In genomic region chr13:39036212-39036611, GRCh38 we compare ENCODE assay signal across 7 cellular contexts. TPM values are rescaled to one million over a fixed set of nuclear protein-coding genes. Genes with fewer than 3 reads are reported as not detected.
A peak's percentile ranks its signal among the peaks of the same experiment; 100 is the strongest.
DNase-seq lines count a peak whose midpoint lies in the region; ATAC-seq, FAIRE-seq and TF ChIP-seq lines count a peak whose summit lies in the region.

No MANE protein-coding gene starts in this region.

- no peaks in the 10 kb centered on the region for H3K36me3 ChIP-seq in breast epithelium
- H3K36me3 ChIP-seq in mesodermal cell (ENCODE audit: control insufficient read depth, insufficient read depth, low read length): peaks cover 16% of the 10 kb centered on the region

- intact Hi-C loops in breast epithelium (cut with DNase I; ENCODE audit: low total_unique reads): no loop called here

- H3K4me1 ChIP-seq in breast epithelium: peaks cover 0 to 15% of the 10 kb centered on the region in 2 donors
- H3K4me1 ChIP-seq in mesodermal cell (ENCODE audit: control insufficient read depth, insufficient read depth, low read length, poor library complexity, severe bottlenecking): peaks cover 12% of the 10 kb centered on the region

- TF ChIP-seq POLR2A in GM12891 (IDR thresholded peaks at IDR 0.05; ENCODE audit: low read depth, low read length): no peak
- no peak for TF ChIP-seq POLR2A in breast epithelium (IDR thresholded peaks at IDR 0.05)
- no peak for TF ChIP-seq POLR2A in GM18505 (IDR thresholded peaks at IDR 0.05; ENCODE audit: borderline replicate concordance, extremely low read depth, insufficient read depth, insufficient read length)

- FAIRE-seq in GM12891 (lab: Jason Lieb, UNC): peak; percentile 70

- H3K27ac ChIP-seq in breast epithelium (no peak overlapping the region), mesodermal cell (ENCODE audit: low read depth, low read length, severe bottlenecking) (no peak overlapping the region)

- 0% methylated on average over 1 to 3 of the region's 9 CpGs for WGBS in mesodermal cell (ENCODE audit: insufficient coverage in 2 of 2), 2 experiments

- H3K9me3 ChIP-seq in breast epithelium (no peaks in the 10 kb centered on the region), mesodermal cell (ENCODE audit: control insufficient read depth, low read length) (no peaks in the 10 kb centered on the region)

- H3K27me3 ChIP-seq in breast epithelium: no peaks in the 10 kb centered on the region

- no peak for TF ChIP-seq CTCF in breast epithelium (IDR thresholded peaks at IDR 0.05)
- no peak for TF ChIP-seq CTCF in GM10266 (IDR thresholded peaks at IDR 0.05; ENCODE audit: control insufficient read depth, insufficient read depth, low read depth, missing control alignments)

- ATAC-seq in GM18909 (IDR thresholded peaks at IDR 0.05; ENCODE audit: poor library complexity, unreplicated experiment) (no peak), GM18505 (IDR thresholded peaks at IDR 0.05; ENCODE audit: unreplicated experiment) (no peak)

- DNase-seq in GM12891 (ENCODE audit: insufficient read length, low spot score) (no peak), NCI-H748 (lab: John Stamatoyannopoulos, UW; ENCODE audit: unreplicated experiment) (peak; percentile 39), breast epithelium (ENCODE audit: low spot score in 2 of 2) (no peak), GM10266 (ENCODE audit: extremely low spot score) (no peak)

- H3K4me3 ChIP-seq in breast epithelium: peak overlapping the region; percentile 75 to 90 (median 89)
- peak overlapping the region; percentile 83 for H3K4me3 ChIP-seq in mesodermal cell (ENCODE audit: extremely low read depth, insufficient read depth, low read length, poor library complexity, severe bottlenecking)

TF ChIP-seq in GM12891, 5 proteins besides CTCF, POLR2A, EP300 and RAD21:
- TF ChIP-seq POU2F2 (IDR thresholded peaks at IDR 0.05; ENCODE audit: low read depth, low read length): no peak
- TF ChIP-seq SPI1 (IDR thresholded peaks at IDR 0.05; ENCODE audit: low read depth, low read length): no peak
- no peak for TF ChIP-seq PAX5 (IDR thresholded peaks at IDR 0.05; ENCODE audit: insufficient read depth, low read length, severe bottlenecking)
- TF ChIP-seq TAF1 (IDR thresholded peaks at IDR 0.05; ENCODE audit: low read depth, low read length): no peak
- TF ChIP-seq POLR2AphosphoS5 (IDR thresholded peaks at IDR 0.05; ENCODE audit: low read depth, low read length): no peak

RNA-seq across cellular contexts. Expression of gene PROSER1, which starts 1.7 kb away (rescaled TPM):
- 15.5 TPM for polyA plus RNA-seq in GM12891 (2012; ENCODE audit: low read depth, missing spikeins)
- 10 to 100 TPM; 16.1 to 25.5 (median 20.3) TPM for total RNA-seq in breast epithelium
- polyA plus RNA-seq in mesodermal cell (2013, experiment 1 of 2): 27.6 TPM
- 25.2 TPM for polyA plus RNA-seq in mesodermal cell (2013, experiment 2 of 2)

RNA-seq across cellular contexts. Expression of gene NHLRC3, which starts 2.0 kb away (rescaled TPM):
- polyA plus RNA-seq in GM12891 (2012; ENCODE audit: low read depth, missing spikeins): 8.9 TPM
- 10 to 100 TPM; 21.6 to 39.5 (median 37.6) TPM for total RNA-seq in breast epithelium
- 9.1 TPM for polyA plus RNA-seq in mesodermal cell (2013, experiment 1 of 2)
- polyA plus RNA-seq in mesodermal cell (2013, experiment 2 of 2): 10.6 TPM

RNA-seq across cellular contexts. Expression of gene STOML3, which starts 45.6 kb away (rescaled TPM):
- polyA plus RNA-seq in GM12891 (2012; ENCODE audit: low read depth, missing spikeins): not detected
- total RNA-seq in breast epithelium: not detected
- not detected for polyA plus RNA-seq in mesodermal cell (2013, experiment 1 of 2)
- polyA plus RNA-seq in mesodermal cell (2013, experiment 2 of 2): not detected
